8 cellular contexts compared by ENCODE assay signal in genomic region chr11:118572075-118572913, GRCh38. TPM values are rescaled to one million over a fixed set of nuclear protein-coding genes. Genes with fewer than 3 reads are reported as not detected.
DNase-seq lines count a peak whose midpoint lies in the region; ATAC-seq and TF ChIP-seq lines count a peak whose summit lies in the region.

Gene ARCN1, plus strand, starts transcription at chr11:118572409. Its CDS starts 139 bp downstream, at chr11:118572548.

- H3K4me1 ChIP-seq in A673 (ENCODE audit: insufficient read depth, low read length, poor library complexity, severe bottlenecking) (peaks cover 28% of the 10 kb centered on the region), liver (ENCODE audit: control insufficient read depth in 4 of 4, insufficient read depth in 4 of 4, low read length in 3 of 4) (peaks cover 6 to 36% (median 24%) of the 10 kb centered on the region in 4 donors)

- H3K27ac ChIP-seq in A673 (ENCODE audit: low read depth, low read length, poor library complexity, severe bottlenecking) (peak within 1 kb of the TSS; percentile 98), dorsolateral prefrontal cortex (peak within 1 kb of the TSS; percentile 53 to 99 (median 94)), liver (ENCODE audit: low read depth in 1 of 2, low read length in 2 of 2) (peak within 1 kb of the TSS; percentile 97 to 100)

- no peak for TF ChIP-seq RAD21 in liver (IDR thresholded peaks at IDR 0.05)

- DNase-seq in A673 (ENCODE audit: low spot score): peak; percentile 89
- peak; percentile 76 for DNase-seq in NCI-H748 (lab: John Stamatoyannopoulos, UW; ENCODE audit: unreplicated experiment)
- peak; percentile 87 for DNase-seq in activated CD4-positive, alpha-beta memory T cell treated with anti-CD3 and anti-CD28 coated beads for 36 hours
- peak; percentile 54 to 82 (median 71) for DNase-seq in dorsolateral prefrontal cortex
- DNase-seq in stimulated activated CD4-positive, alpha-beta T cell treated with anti-CD3 and anti-CD28 coated beads, Interleukin-4, amount 100 ng/mL, for 1 hour: peak; percentile 75

- under 1% methylated on average over 52 of the region's 52 CpGs for WGBS in liver

- no peaks in the 10 kb centered on the region for H3K27me3 Mint-ChIP-seq in activated CD4-positive, alpha-beta memory T cell treated with anti-CD3 and anti-CD28 coated beads for 36 hours

- CTCF ChIA-PET in A673 (lab: Charles Lee): no interaction called here
- CTCF ChIA-PET in activated CD4-positive, alpha-beta memory T cell treated with anti-CD3 and anti-CD28 coated beads for 36 hours (lab: Charles Lee): interaction anchor here (0.8 to 1.8 kb wide), 4 partner anchors 15 to 40 kb away, joined by 3 to 6 read pairs (median 5); no protein-coding TSS in a partner anchor

- intact Hi-C loops in A673 (cut with micrococcal nuclease; ENCODE audit: unreplicated experiment) (no loop called here), dorsolateral prefrontal cortex (cut with DNase I) (no loop called here)
- intact Hi-C loops in activated CD4-positive, alpha-beta memory T cell treated with anti-CD3 and anti-CD28 coated beads for 36 hours (cut with micrococcal nuclease): loop anchor here (2.0 to 5.0 kb wide), 5 partner anchors 23 to 370 kb away; partner anchors contain the start of genes ATP5MG, KMT2A and TMEM25

- H3K27me3 ChIP-seq in A673 (replicated peaks; ENCODE audit: insufficient read depth, low read depth, low read length, poor library complexity) (no peaks in the 10 kb centered on the region), dorsolateral prefrontal cortex (no peaks in the 10 kb centered on the region), liver (ENCODE audit: control insufficient read depth in 4 of 4, insufficient read depth in 4 of 4, low read length in 3 of 4) (no peaks in the 10 kb centered on the region)

- H3K4me3 ChIP-seq in A673 (ENCODE audit: low read depth, low read length, poor library complexity, severe bottlenecking) (peak within 1 kb of the TSS; percentile 100), dorsolateral prefrontal cortex (peak within 1 kb of the TSS; percentile 76 to 100 (median 97)), liver (ENCODE audit: low read depth in 1 of 3, low read length in 3 of 3) (peak within 1 kb of the TSS; percentile 77 to 99 (median 97))

- BruUV-seq in A673 (replicated peaks; lab: Mats Ljungman, UMichigan): no TSS peak

- H3K9ac ChIP-seq in liver (ENCODE audit: low read depth in 1 of 2, low read length in 2 of 2): peak within 1 kb of the TSS; percentile 74 to 99

- TF ChIP-seq CTCF in A673 (conservative IDR thresholded peaks at IDR 0.05; ENCODE audit: low read depth, low read length) (no peak), dorsolateral prefrontal cortex (IDR thresholded peaks at IDR 0.05 in 54 of 56, conservative IDR thresholded peaks at IDR 0.05 in 2 of 56; ENCODE audit: low read depth in 1 of 56, partially characterized antibody in 56 of 56) (peak in 25 of 56 donors; percentile 10 to 52 (median 22)), liver (IDR thresholded peaks at IDR 0.05; ENCODE audit: low read depth, low read length, missing input control) (no peak)

- H3K9me3 Mint-ChIP-seq in activated CD4-positive, alpha-beta memory T cell treated with anti-CD3 and anti-CD28 coated beads for 36 hours: no peaks in the 10 kb centered on the region

- ATAC-seq in GM18907 (IDR thresholded peaks at IDR 0.05; ENCODE audit: unreplicated experiment): peak; percentile 71
- ATAC-seq in HG03280 (IDR thresholded peaks at IDR 0.05; ENCODE audit: unreplicated experiment): peak; percentile 70

- H3K36me3 ChIP-seq in A673 (ENCODE audit: insufficient read depth, low read length, poor library complexity, severe bottlenecking): no peaks in the 10 kb centered on the region
- H3K36me3 ChIP-seq in liver (ENCODE audit: control insufficient read depth in 4 of 4, insufficient read depth in 3 of 4, low read depth in 1 of 4, low read length in 3 of 4): no peaks in the 10 kb centered on the region

- peaks cover 51% of the 10 kb centered on the region for H3K4me1 Mint-ChIP-seq in activated CD4-positive, alpha-beta memory T cell treated with anti-CD3 and anti-CD28 coated beads for 36 hours (ENCODE audit: low read depth)

- POLR2A ChIA-PET in A673 (lab: Charles Lee; ENCODE audit: low non-redundant PET): interaction anchor here (0.7 kb wide), 1 partner anchor 45 kb away, joined by 10 read pairs; no protein-coding TSS in a partner anchor
- POLR2A ChIA-PET in activated CD4-positive, alpha-beta memory T cell treated with anti-CD3 and anti-CD28 coated beads for 36 hours (lab: Charles Lee): interaction anchor here (0.6 to 1.4 kb wide), 11 partner anchors 9 to 330 kb away, joined by 3 to 5 read pairs (median 4); partner anchors contain the start of genes CD3D and KMT2A

- H3K4me3 Mint-ChIP-seq in activated CD4-positive, alpha-beta memory T cell treated with anti-CD3 and anti-CD28 coated beads for 36 hours: peak within 1 kb of the TSS; percentile 87

- H3K36me3 Mint-ChIP-seq in activated CD4-positive, alpha-beta memory T cell treated with anti-CD3 and anti-CD28 coated beads for 36 hours: peaks cover 10% of the 10 kb centered on the region

- H3K27ac Mint-ChIP-seq in activated CD4-positive, alpha-beta memory T cell treated with anti-CD3 and anti-CD28 coated beads for 36 hours: peak within 1 kb of the TSS; percentile 92

- H3K9me3 ChIP-seq in A673 (ENCODE audit: low read depth, low read length, poor library complexity, severe bottlenecking) (no peaks in the 10 kb centered on the region), liver (ENCODE audit: control insufficient read depth in 4 of 4, low read length in 3 of 4) (no peaks in the 10 kb centered on the region)

TF ChIP-seq in liver, 16 proteins besides CTCF, POLR2A, EP300 and RAD21 (continues in another document):
- TF ChIP-seq TAF1 (conservative IDR thresholded peaks at IDR 0.05): no peak
- TF ChIP-seq FOXA1 (IDR thresholded peaks at IDR 0.05): no peak
- TF ChIP-seq HNF4A (conservative IDR thresholded peaks at IDR 0.05): peak; percentile 24 to 41
- no peak for TF ChIP-seq SP1 (IDR thresholded peaks at IDR 0.05)
- TF ChIP-seq MAX (IDR thresholded peaks at IDR 0.05): no peak
- no peak for TF ChIP-seq JUND (IDR thresholded peaks at IDR 0.05)
- peak in 1 of 2 donors; percentile 66 for TF ChIP-seq GABPA (IDR thresholded peaks at IDR 0.05 in 1 of 2, conservative IDR thresholded peaks at IDR 0.05 in 1 of 2)
- TF ChIP-seq ZBTB33 (IDR thresholded peaks at IDR 0.05): no peak
- TF ChIP-seq NR2F2 (IDR thresholded peaks at IDR 0.05): peak; percentile 77
- no peak for TF ChIP-seq HNF4G (IDR thresholded peaks at IDR 0.05)
- no peak for TF ChIP-seq EGR1 (IDR thresholded peaks at IDR 0.05; ENCODE audit: low read depth in 2 of 2)
- TF ChIP-seq ATF3 (IDR thresholded peaks at IDR 0.05): no peak
- no peak for TF ChIP-seq REST (IDR thresholded peaks at IDR 0.05)
- no peak for TF ChIP-seq FOXA2 (IDR thresholded peaks at IDR 0.05)
- peak; percentile 98 for TF ChIP-seq YY1 (IDR thresholded peaks at IDR 0.05)

RNA-seq across cellular contexts. Expression of gene ARCN1, which starts in this region (rescaled TPM):
- total RNA-seq in A673 (2021) (217 and 220 TPM in 2 replicates), dorsolateral prefrontal cortex (100 to 1,000 TPM in 36 of 120 experiments, 10 to 100 TPM in 84; 67.9 to 122 (median 95.9) TPM), liver (10 to 100 TPM; 40.1 to 95.4 TPM)
- total RNA-seq in activated CD4-positive, alpha-beta memory T cell treated with anti-CD3 and anti-CD28 coated beads for 36 hours: 100 to 1,000 TPM; 180 to 182 TPM
- 10 to 100 TPM; 36.7 to 63.5 TPM for polyA plus RNA-seq in liver

Comparison
In these comparisons a context has a peak if more than half of its experiments do, and no peak if none do; other contexts are left out.
1. Peak in every context shown above with its lines: DNase-seq, ATAC-seq, H3K4me3 ChIP-seq and H3K27ac ChIP-seq.